Comparison of ENCODE assay signal across 19 cellular contexts in the genomic region with DNA sequence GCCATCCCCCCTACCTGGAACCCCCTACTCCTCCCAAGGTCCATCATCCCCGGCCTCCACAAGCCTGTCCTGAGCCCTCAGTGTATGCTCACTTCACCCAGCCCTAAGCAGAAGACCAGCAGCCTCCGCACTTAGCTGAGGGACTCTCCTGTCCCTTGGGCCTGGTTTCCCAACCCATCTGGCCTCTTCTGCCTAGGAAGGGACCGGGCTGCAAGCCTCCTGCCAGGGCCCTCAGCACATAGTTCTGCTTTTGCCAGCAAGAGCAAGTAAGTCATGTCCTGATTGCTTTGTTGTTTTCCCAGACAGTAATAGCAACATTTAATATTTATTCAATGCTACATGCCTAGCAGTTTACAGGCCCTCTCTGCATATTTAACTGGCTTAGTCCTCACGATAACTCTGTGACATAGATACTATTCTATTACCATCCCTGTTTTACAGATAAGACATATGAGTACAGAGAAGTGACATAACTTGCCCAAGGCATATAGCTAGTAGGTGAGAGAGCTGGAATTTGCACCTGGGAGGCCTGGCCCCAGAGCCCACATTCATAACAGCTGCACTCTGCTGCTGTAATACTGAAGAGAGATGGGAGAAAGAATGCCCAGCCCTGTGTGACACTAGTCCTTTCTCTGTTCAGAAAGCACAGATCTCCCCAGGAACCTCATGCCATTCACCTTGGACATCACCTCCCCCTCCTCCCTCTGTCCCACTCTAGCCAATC.
"Had no signal": no experiment of that assay in that cellular context is flagged by ENCODE, and none has a peak within 500 bp of the region (broad histone marks: within the 10 kb centered on the region; RNA-seq: fewer than 3 reads in every experiment).

No MANE protein-coding gene starts in this region.

- DNase-seq: activated CD4-positive, alpha-beta T cell treated with anti-CD3 and anti-CD28 coated beads for 1 hour; activated CD8-positive, alpha-beta memory T cell treated with anti-CD3 and anti-CD28 coated beads for 24 hours; activated CD8-positive, alpha-beta memory T cell treated with anti-CD3 and anti-CD28 coated beads, Interleukin-2, amount 50 U/mL, for 48 hours; activated effector memory CD4-positive, alpha-beta T cell treated with anti-CD3 and anti-CD28 coated beads, Interleukin-2, amount 50 U/mL, for 16 hours; activated naive CD4-positive, alpha-beta T cell treated with anti-CD3 and anti-CD28 coated beads, Interleukin-2, amount 50 U/mL, for 16 hours; activated T-cell treated with anti-CD3 and anti-CD28 coated beads, Interleukin-2, amount 50 U/mL, for 72 hours; effector CD8-positive, alpha-beta T cell; foreskin fibroblast; head of caudate nucleus; left lung; naive thymus-derived CD4-positive, alpha-beta T cell; pancreas; stimulated activated naive CD8-positive, alpha-beta T cell treated with anti-CD3 and anti-CD28 coated beads, Interleukin-15, amount 100 ng/mL, for 72 hours; T-helper 2 cell; testis; upper lobe of right lung; WERI-Rb-1 had no signal

- H3K9me3 Mint-ChIP-seq: activated T-cell treated with anti-CD3 and anti-CD28 coated beads, Interleukin-2, amount 50 U/mL, for 72 hours; dendritic cell treated with granulocyte-macrophage colony-stimulating factor and Interleukin-4, amounts not matched to agents 40 ng/mL and 50 ng/mL, for 4 days; naive thymus-derived CD4-positive, alpha-beta T cell; stimulated activated naive CD8-positive, alpha-beta T cell treated with anti-CD3 and anti-CD28 coated beads, Interleukin-15, amount 100 ng/mL, for 72 hours had no signal

- H3K27ac ChIP-seq: left lung, pancreas, skin epidermis, testis, upper lobe of right lung, WERI-Rb-1 had no signal

- H3K36me3 ChIP-seq: upper lobe of right lung, WERI-Rb-1 had no signal

- H3K4me3 Mint-ChIP-seq: activated T-cell treated with anti-CD3 and anti-CD28 coated beads, Interleukin-2, amount 50 U/mL, for 72 hours; dendritic cell treated with granulocyte-macrophage colony-stimulating factor and Interleukin-4, amounts not matched to agents 40 ng/mL and 50 ng/mL, for 4 days; naive thymus-derived CD4-positive, alpha-beta T cell; stimulated activated naive CD8-positive, alpha-beta T cell treated with anti-CD3 and anti-CD28 coated beads, Interleukin-15, amount 100 ng/mL, for 72 hours had no signal

- H3K27me3 Mint-ChIP-seq: dendritic cell treated with granulocyte-macrophage colony-stimulating factor and Interleukin-4, amounts not matched to agents 40 ng/mL and 50 ng/mL, for 4 days had no signal

- H3K27ac Mint-ChIP-seq: activated T-cell treated with anti-CD3 and anti-CD28 coated beads, Interleukin-2, amount 50 U/mL, for 72 hours; dendritic cell treated with granulocyte-macrophage colony-stimulating factor and Interleukin-4, amounts not matched to agents 40 ng/mL and 50 ng/mL, for 4 days; naive thymus-derived CD4-positive, alpha-beta T cell had no signal

- H3K9me3 ChIP-seq: left lung, pancreas, testis, upper lobe of right lung had no signal

- H3K4me1 Mint-ChIP-seq: stimulated activated naive CD8-positive, alpha-beta T cell treated with anti-CD3 and anti-CD28 coated beads, Interleukin-15, amount 100 ng/mL, for 72 hours had no signal

- H3K36me3 Mint-ChIP-seq: naive thymus-derived CD4-positive, alpha-beta T cell had no signal

- H3K4me3 ChIP-seq: left lung, pancreas, skin epidermis, testis, upper lobe of right lung had no signal

- H3K27me3 ChIP-seq: left lung, pancreas, testis, upper lobe of right lung had no signal

- ATAC-seq: activated T-cell treated with anti-CD3 and anti-CD28 coated beads, Interleukin-2, amount 50 U/mL, for 72 hours; left lung; naive thymus-derived CD4-positive, alpha-beta T cell; pancreas; stimulated activated naive CD8-positive, alpha-beta T cell treated with anti-CD3 and anti-CD28 coated beads, Interleukin-15, amount 100 ng/mL, for 72 hours; upper lobe of right lung had no signal

- H3K4me1 ChIP-seq: left lung, pancreas, testis, upper lobe of right lung had no signal
